ENCODE assay signal across 8 cellular contexts in genomic region chr6:33314943-33315752, GRCh38. TPM values are rescaled to one million over a fixed set of nuclear protein-coding genes. Genes with fewer than 3 reads are reported as not detected.
DNase-seq lines count a peak whose midpoint lies in the region; ATAC-seq, FAIRE-seq and TF ChIP-seq lines count a peak whose summit lies in the region.

No MANE protein-coding gene starts in this region.

- no peaks in the 10 kb centered on the region for H3K9me3 ChIP-seq in CD8-positive, alpha-beta T cell (ENCODE audit: low read length)
- H3K9me3 ChIP-seq in GM12878 (replicated peaks; ENCODE audit: control insufficient read depth, insufficient read depth, low read length), result no peaks in the 10 kb centered on the region

- no peak overlapping the region for H2AFZ ChIP-seq in KMS-11 (ENCODE audit: low read depth)
- peak overlapping the region; percentile 34 for H2AFZ ChIP-seq in GM12878 (ENCODE audit: control insufficient read depth, low read depth, low read length)

- SMC1A ChIA-PET in GM12878 (lab: Charles Lee; ENCODE audit: uncharacterized antibody, unreplicated experiment), result interaction anchor here (1.0 to 1.2 kb wide), 2 partner anchors 8 to 76 kb away, joined by 3 to 4 read pairs; no protein-coding TSS in a partner anchor

- no TSS peak for BruUV-seq in GM12878 (replicated peaks; lab: Mats Ljungman, UMichigan)

- no peak for FAIRE-seq in GM12878 (lab: Jason Lieb, UNC)

- peak overlapping the region; percentile 100 for H3K4me3 ChIP-seq in CD8-positive, alpha-beta T cell (ENCODE audit: low read depth, low read length)
- H3K4me3 ChIP-seq in KMS-11 (IDR thresholded peaks at IDR 0.05; ENCODE audit: insufficient read depth, low read depth, low read length) (no peak overlapping the region), GM12878 (peak overlapping the region; percentile 99)

- WGBS in GM12878 (ENCODE audit: insufficient coverage, insufficient replicate concordance, low lambda C conversion rate, missing lambda C conversion rate), result 59% methylated on average over 45 of the region's 47 CpGs

- no peak for TF ChIP-seq POLR2A in GM12878 (IDR thresholded peaks at IDR 0.05; ENCODE audit: low read depth, low read length)

- peaks cover 26% of the 10 kb centered on the region for H3K79me2 ChIP-seq in KMS-11 (ENCODE audit: insufficient read depth, low read depth)
- peaks cover 55% of the 10 kb centered on the region for H3K79me2 ChIP-seq in GM12878 (ENCODE audit: control insufficient read depth, insufficient read depth, low read length)

- H3K4me2 ChIP-seq in KMS-11 (peak overlapping the region; percentile 88), GM12878 (ENCODE audit: control insufficient read depth, insufficient read depth) (peak overlapping the region; percentile 67)

- TF ChIP-seq CTCF in CD8-positive, alpha-beta T cell (IDR thresholded peaks at IDR 0.05), result no peak
- TF ChIP-seq CTCF in KMS-11 (conservative IDR thresholded peaks at IDR 0.05; ENCODE audit: low read depth, low read length) (no peak), GM12878 (IDR thresholded peaks at IDR 0.05 in 2 of 3, conservative IDR thresholded peaks at IDR 0.05 in 1 of 3; ENCODE audit: control insufficient read depth in 2 of 3, extremely low read depth in 1 of 3, insufficient read depth in 1 of 3, low read depth in 3 of 3, low read length in 3 of 3) (no peak), omental fat pad (IDR thresholded peaks at IDR 0.05) (no peak)

- no peak for TF ChIP-seq EP300 in GM12878 (IDR thresholded peaks at IDR 0.05; ENCODE audit: borderline replicate concordance in 1 of 2, control insufficient read depth in 1 of 2, low read depth in 2 of 2, low read length in 2 of 2)

- H3K27ac Mint-ChIP-seq in CD8-positive, alpha-beta T cell, result peak overlapping the region; percentile 97

- peaks cover 73% of the 10 kb centered on the region for H3K4me1 Mint-ChIP-seq in CD8-positive, alpha-beta T cell (ENCODE audit: low read depth)

- peak overlapping the region; percentile 86 for H3K27ac ChIP-seq in CD8-positive, alpha-beta T cell (ENCODE audit: low read depth, low read length)
- H3K27ac ChIP-seq in KMS-11 (peak overlapping the region; percentile 84), GM12878 (ENCODE audit: control insufficient read depth, insufficient read depth) (peak overlapping the region; percentile 96), temporal lobe (ENCODE audit: low read depth, low read length) (peak overlapping the region; percentile 87)

- H3K36me3 ChIP-seq in CD8-positive, alpha-beta T cell (ENCODE audit: insufficient read depth, low read length), result peaks cover 16% of the 10 kb centered on the region
- H3K36me3 ChIP-seq in KMS-11 (ENCODE audit: insufficient read depth), result no peaks in the 10 kb centered on the region; the same call in 1 of the 2 replicates
- H3K36me3 ChIP-seq in GM12878 (ENCODE audit: control insufficient read depth in 2 of 2, insufficient read depth in 2 of 2, low read length in 1 of 2), result peaks cover 5 to 8% of the 10 kb centered on the region in 2 experiments; a peak in 3 of 4 replicates

- RAD21 ChIA-PET in GM12878 (lab: Charles Lee; ENCODE audit: unreplicated experiment), result no interaction called here

- CTCF ChIA-PET in CD8-positive, alpha-beta T cell (lab: Charles Lee), result interaction anchor here (4.4 kb wide), 1 partner anchor 30 kb away, joined by 40 read pairs; no protein-coding TSS in a partner anchor
- CTCF ChIA-PET in GM12878 (lab: Yijun Ruan, JAX), result interaction anchor here (0.5 to 0.8 kb wide), 2 partner anchors 22 to 29 kb away, joined by 3 read pairs; no protein-coding TSS in a partner anchor

- ATAC-seq in CD8-positive, alpha-beta T cell, result no peak
- ATAC-seq in GM12878, result peak; percentile 20
- ATAC-seq in omental fat pad (ENCODE audit: low FRiP score), result no peak

- H3K4me1 ChIP-seq in CD8-positive, alpha-beta T cell (ENCODE audit: insufficient read depth, low read length), result peaks cover 59% of the 10 kb centered on the region
- H3K4me1 ChIP-seq in KMS-11 (ENCODE audit: low read depth, poor library complexity, severe bottlenecking) (peaks cover 46% of the 10 kb centered on the region), GM12878 (ENCODE audit: control insufficient read depth, insufficient read depth, low read length) (peaks cover 25% of the 10 kb centered on the region)

- peak overlapping the region; percentile 72; the same call in 1 of the 2 replicates for H3K9ac ChIP-seq in KMS-11
- peak overlapping the region; percentile 24; the same call in 1 of the 2 replicates for H3K9ac ChIP-seq in GM12878 (ENCODE audit: control insufficient read depth, insufficient read depth, low read length)

- H3K36me3 Mint-ChIP-seq in CD8-positive, alpha-beta T cell, result peaks cover 56% of the 10 kb centered on the region

- intact Hi-C loops in CD8-positive, alpha-beta T cell (cut with DNase I, micrococcal nuclease), result loop anchor here (1.0 to 10.0 kb wide), 10 partner anchors 8 to 1120 kb away; partner anchors contain the start of genes GPSM3 (in 1 of the 2), HSD17B8 (in 1 of the 2), KIFC1 (in 1 of the 2) and PBX2 (in 1 of the 2)
- intact Hi-C loops in GM12878 (cut with micrococcal nuclease; ENCODE audit: unreplicated experiment), result loop anchor here (1.0 to 5.0 kb wide), 3 partner anchors 16 to 102 kb away; partner anchors contain the start of genes B3GALT4 and CUTA

- POLR2A ChIA-PET in CD8-positive, alpha-beta T cell (lab: Charles Lee), result interaction anchor here (0.9 to 1.4 kb wide), 2 partner anchors 30 to 343 kb away, joined by 3 read pairs; no protein-coding TSS in a partner anchor
- POLR2A ChIA-PET in GM12878 (lab: Charles Lee), result no interaction called here

- DNase-seq in CD8-positive, alpha-beta T cell, result no peak
- no peak for DNase-seq in GM12878 (ENCODE audit: low read depth, low spot score)
- peak; percentile 37 for DNase-seq in kidney tubule cell (ENCODE audit: low spot score)
- DNase-seq in omental fat pad (ENCODE audit: low spot score), result no peak
- no peak for DNase-seq in cortex of kidney (lab: John Stamatoyannopoulos, UW)
- DNase-seq in NCI-H2196 treated with DMSO at 0.1 percent for 48 hours (lab: John Stamatoyannopoulos, UW; ENCODE audit: unreplicated experiment), result no peak

- in situ Hi-C loops in GM12878 (cut with MboI), result no loop called here

- H3K4me3 Mint-ChIP-seq in CD8-positive, alpha-beta T cell, result peak overlapping the region; percentile 98

- no peak for TF ChIP-seq RAD21 in GM12878 (IDR thresholded peaks at IDR 0.05; ENCODE audit: insufficient read depth, low read depth, low read length)

- H3K27me3 Mint-ChIP-seq in CD8-positive, alpha-beta T cell (ENCODE audit: low read depth), result no peaks in the 10 kb centered on the region

- no peaks in the 10 kb centered on the region for H3K27me3 ChIP-seq in CD8-positive, alpha-beta T cell (ENCODE audit: insufficient read depth, low read length)
- H3K27me3 ChIP-seq in KMS-11 (ENCODE audit: insufficient read depth, low read depth) (no peaks in the 10 kb centered on the region), GM12878 (replicated peaks in 1 of 2; ENCODE audit: control insufficient read depth in 2 of 2, insufficient read depth in 2 of 2, low read length in 1 of 2) (no peaks in the 10 kb centered on the region)

- H4K20me1 ChIP-seq in KMS-11 (ENCODE audit: insufficient read depth) (no peaks in the 10 kb centered on the region), GM12878 (ENCODE audit: control insufficient read depth, insufficient read depth) (no peaks in the 10 kb centered on the region)

- no peaks in the 10 kb centered on the region for H3K9me3 Mint-ChIP-seq in CD8-positive, alpha-beta T cell

RNA-seq across cellular contexts. Expression of gene TAPBP, which starts 1.3 kb away (rescaled TPM):
- 100 to 1,000 TPM; 246 TPM for total RNA-seq in CD8-positive, alpha-beta T cell
- total RNA-seq in GM12878 (2013; cell fraction: nucleolus; rRNA removed), result 335 and 353 TPM in 2 replicates
- total RNA-seq in GM12878 (2014; rRNA removed) (107 and 118 TPM in 2 replicates), GM12878 (2014; rRNA removed; fragmentation: Illumina TruSeq; extraction: Trizol) (44.0 and 46.7 TPM in 2 replicates), GM12878 (2021) (210 and 219 TPM in 2 replicates), temporal lobe (17.5 TPM), omental fat pad (10 to 100 TPM; 50.2 to 90.5 (median 69.1) TPM)
- 42.0 TPM for polyA plus RNA-seq in GM12878 (2011; ENCODE audit: low read depth)
- polyA plus RNA-seq in GM12878 (2011; rRNA removed) (20.7 and 40.7 TPM in 2 replicates), GM12878 (2014; fragmentation: Illumina TruSeq; extraction: Trizol) (35.4 and 49.4 TPM in 2 replicates), GM12878 (2014; fragmentation: Nextera tagmentation; extraction: Ambion mirVana) (10 to 100 TPM; 14.6 to 30.0 TPM), GM12878 (2014; rRNA removed) (108 and 138 TPM in 2 replicates), GM12878 (2016; fragmentation: Nextera tagmentation; extraction: Ambion mirVana) (100 to 1,000 TPM; 107 TPM)
- 47.6 and 47.9 TPM in 2 replicates for polyA plus RNA-seq in GM12878 (2011; cell fraction: cytosol; rRNA removed)
- 94.4 and 126 TPM in 2 replicates for polyA plus RNA-seq in GM12878 (2011; cell fraction: nucleus; rRNA removed)
- 74.5 and 97.1 TPM in 2 replicates for polyA plus RNA-seq in GM12878 (2012)
- polyA minus RNA-seq in GM12878 (2011; rRNA and poly(A)+ RNA removed), result 29.7 and 48.2 TPM in 2 replicates
- 72.3 and 73.2 TPM in 2 replicates for polyA minus RNA-seq in GM12878 (2011; cell fraction: cytosol; rRNA and poly(A)+ RNA removed)
- polyA minus RNA-seq in GM12878 (2011; cell fraction: nucleus; rRNA and poly(A)+ RNA removed), result 34.7 and 65.7 TPM in 2 replicates

RNA-seq across cellular contexts. Expression of gene ZBTB22, which starts 2.4 kb away (rescaled TPM):
- total RNA-seq in CD8-positive, alpha-beta T cell, result 1 to 10 TPM; 8.8 to 9.3 TPM
- total RNA-seq in GM12878 (2013; cell fraction: nucleolus; rRNA removed), result 10.5 and 11.6 TPM in 2 replicates
- total RNA-seq in GM12878 (2014; rRNA removed) (8.9 and 9.3 TPM in 2 replicates), GM12878 (2014; rRNA removed; fragmentation: Illumina TruSeq; extraction: Trizol) (5.9 and 6.2 TPM in 2 replicates), GM12878 (2021) (9.7 and 12.0 TPM in 2 replicates), temporal lobe (20.7 TPM), omental fat pad (10 to 100 TPM; 10.7 to 15.3 (median 11.6) TPM)
- 3.1 TPM for polyA plus RNA-seq in GM12878 (2011; ENCODE audit: low read depth)
- polyA plus RNA-seq in GM12878 (2011; rRNA removed) (3.2 and 5.1 TPM in 2 replicates), GM12878 (2014; fragmentation: Illumina TruSeq; extraction: Trizol) (3.8 and 4.4 TPM in 2 replicates), GM12878 (2014; fragmentation: Nextera tagmentation; extraction: Ambion mirVana) (under 1 TPM; 0.11 to 0.62 TPM), GM12878 (2014; rRNA removed) (9.8 and 9.9 TPM in 2 replicates), GM12878 (2016; fragmentation: Nextera tagmentation; extraction: Ambion mirVana) (1 to 10 TPM; 4.1 to 4.5 TPM)
- polyA plus RNA-seq in GM12878 (2011; cell fraction: cytosol; rRNA removed), result 6.4 and 8.8 TPM in 2 replicates
- 10.1 and 12.3 TPM in 2 replicates for polyA plus RNA-seq in GM12878 (2011; cell fraction: nucleus; rRNA removed)
- 9.9 and 10.8 TPM in 2 replicates for polyA plus RNA-seq in GM12878 (2012)
- polyA minus RNA-seq in GM12878 (2011; rRNA and poly(A)+ RNA removed), result 7.5 and 12.0 TPM in 2 replicates
- 3.1 and 3.7 TPM in 2 replicates for polyA minus RNA-seq in GM12878 (2011; cell fraction: cytosol; rRNA and poly(A)+ RNA removed)
- polyA minus RNA-seq in GM12878 (2011; cell fraction: nucleus; rRNA and poly(A)+ RNA removed), result 5.7 and 6.2 TPM in 2 replicates

RNA-seq across cellular contexts. Expression of gene DAXX, which starts 7.6 kb away (rescaled TPM):
- 10 to 100 TPM; 13.7 to 14.2 TPM for total RNA-seq in CD8-positive, alpha-beta T cell
- 19.1 and 32.6 TPM in 2 replicates for total RNA-seq in GM12878 (2013; cell fraction: nucleolus; rRNA removed)
- total RNA-seq in GM12878 (2014; rRNA removed) (57.0 and 65.9 TPM in 2 replicates), GM12878 (2014; rRNA removed; fragmentation: Illumina TruSeq; extraction: Trizol) (43.6 and 49.6 TPM in 2 replicates), GM12878 (2021) (55.8 and 57.6 TPM in 2 replicates), temporal lobe (13.3 TPM), omental fat pad (10 to 100 TPM; 33.4 to 65.2 (median 42.5) TPM)
- polyA plus RNA-seq in GM12878 (2011; ENCODE audit: low read depth), result 27.1 TPM
- polyA plus RNA-seq in GM12878 (2011; rRNA removed) (13.0 and 24.2 TPM in 2 replicates), GM12878 (2014; fragmentation: Illumina TruSeq; extraction: Trizol) (72.6 and 74.4 TPM in 2 replicates), GM12878 (2014; fragmentation: Nextera tagmentation; extraction: Ambion mirVana) (10 to 100 TPM; 30.3 to 56.8 TPM), GM12878 (2014; rRNA removed) (40.2 and 56.0 TPM in 2 replicates), GM12878 (2016; fragmentation: Nextera tagmentation; extraction: Ambion mirVana) (100 to 1,000 TPM in 1 of 2 experiments, 10 to 100 TPM in 1; 83.1 to 100 TPM)
- polyA plus RNA-seq in GM12878 (2011; cell fraction: cytosol; rRNA removed), result 20.2 and 23.6 TPM in 2 replicates
- 67.0 and 76.3 TPM in 2 replicates for polyA plus RNA-seq in GM12878 (2011; cell fraction: nucleus; rRNA removed)
- 46.1 and 71.7 TPM in 2 replicates for polyA plus RNA-seq in GM12878 (2012)
- 9.0 and 10.3 TPM in 2 replicates for polyA minus RNA-seq in GM12878 (2011; rRNA and poly(A)+ RNA removed)
- polyA minus RNA-seq in GM12878 (2011; cell fraction: cytosol; rRNA and poly(A)+ RNA removed), result 6.8 and 7.2 TPM in 2 replicates
- 21.2 and 31.3 TPM in 2 replicates for polyA minus RNA-seq in GM12878 (2011; cell fraction: nucleus; rRNA and poly(A)+ RNA removed)

RNA-seq across cellular contexts. Expression of gene RGL2, which starts 16.4 kb away (rescaled TPM):
- total RNA-seq in CD8-positive, alpha-beta T cell, result 10 to 100 TPM; 28.8 to 29.7 TPM
- total RNA-seq in GM12878 (2013; cell fraction: nucleolus; rRNA removed), result 38.8 and 43.0 TPM in 2 replicates
- total RNA-seq in GM12878 (2014; rRNA removed) (7.1 and 7.2 TPM in 2 replicates), GM12878 (2014; rRNA removed; fragmentation: Illumina TruSeq; extraction: Trizol) (5.7 and 6.9 TPM in 2 replicates), GM12878 (2021) (17.8 and 21.2 TPM in 2 replicates), temporal lobe (19.2 TPM), omental fat pad (10 to 100 TPM; 28.7 to 81.2 (median 41.7) TPM)
- polyA plus RNA-seq in GM12878 (2011; ENCODE audit: low read depth), result 10.6 TPM
- polyA plus RNA-seq in GM12878 (2011; rRNA removed) (11.4 and 15.5 TPM in 2 replicates), GM12878 (2014; fragmentation: Illumina TruSeq; extraction: Trizol) (5.2 and 9.0 TPM in 2 replicates), GM12878 (2014; fragmentation: Nextera tagmentation; extraction: Ambion mirVana) (1 to 10 TPM in 1 of 2 experiments, under 1 TPM in 1; 0.84 to 2.7 TPM), GM12878 (2014; rRNA removed) (14.5 and 18.1 TPM in 2 replicates), GM12878 (2016; fragmentation: Nextera tagmentation; extraction: Ambion mirVana) (1 to 10 TPM; 5.2 to 6.5 TPM)
- 9.6 and 13.7 TPM in 2 replicates for polyA plus RNA-seq in GM12878 (2011; cell fraction: cytosol; rRNA removed)
- 269 and 282 TPM in 2 replicates for polyA plus RNA-seq in GM12878 (2011; cell fraction: nucleus; rRNA removed)
- 20.2 and 22.4 TPM in 2 replicates for polyA plus RNA-seq in GM12878 (2012)
- 6.0 and 19.5 TPM in 2 replicates for polyA minus RNA-seq in GM12878 (2011; rRNA and poly(A)+ RNA removed)
- polyA minus RNA-seq in GM12878 (2011; cell fraction: cytosol; rRNA and poly(A)+ RNA removed), result 4.0 and 4.7 TPM in 2 replicates
- polyA minus RNA-seq in GM12878 (2011; cell fraction: nucleus; rRNA and poly(A)+ RNA removed), result 38.9 and 53.4 TPM in 2 replicates

RNA-seq across cellular contexts. Expression of gene PFDN6, which starts 25.7 kb away (rescaled TPM):
- 10 to 100 TPM in 1 of 2 experiments, 1 to 10 TPM in 1; 9.4 to 11.2 TPM for total RNA-seq in CD8-positive, alpha-beta T cell
- total RNA-seq in GM12878 (2013; cell fraction: nucleolus; rRNA removed), result 15.0 and 16.1 TPM in 2 replicates
- total RNA-seq in GM12878 (2014; rRNA removed) (110 and 131 TPM in 2 replicates), GM12878 (2014; rRNA removed; fragmentation: Illumina TruSeq; extraction: Trizol) (134 and 141 TPM in 2 replicates), GM12878 (2021) (87.8 and 91.8 TPM in 2 replicates), temporal lobe (14.3 TPM), omental fat pad (10 to 100 TPM; 16.0 to 30.8 (median 23.1) TPM)
- 149 TPM for polyA plus RNA-seq in GM12878 (2011; ENCODE audit: low read depth)
- polyA plus RNA-seq in GM12878 (2011; rRNA removed) (73.4 and 83.5 TPM in 2 replicates), GM12878 (2014; fragmentation: Illumina TruSeq; extraction: Trizol) (168 and 182 TPM in 2 replicates), GM12878 (2014; fragmentation: Nextera tagmentation; extraction: Ambion mirVana) (1 to 10 TPM; 3.1 to 5.7 TPM), GM12878 (2014; rRNA removed) (164 and 165 TPM in 2 replicates), GM12878 (2016; fragmentation: Nextera tagmentation; extraction: Ambion mirVana) (10 to 100 TPM; 27.7 to 35.7 TPM)
- 37.7 and 46.6 TPM in 2 replicates for polyA plus RNA-seq in GM12878 (2011; cell fraction: cytosol; rRNA removed)
- polyA plus RNA-seq in GM12878 (2011; cell fraction: nucleus; rRNA removed), result 53.0 and 60.5 TPM in 2 replicates
- 83.0 and 98.2 TPM in 2 replicates for polyA plus RNA-seq in GM12878 (2012)
- polyA minus RNA-seq in GM12878 (2011; rRNA and poly(A)+ RNA removed), result 20.4 and 20.6 TPM in 2 replicates
- 10.8 and 12.3 TPM in 2 replicates for polyA minus RNA-seq in GM12878 (2011; cell fraction: cytosol; rRNA and poly(A)+ RNA removed)
- polyA minus RNA-seq in GM12878 (2011; cell fraction: nucleus; rRNA and poly(A)+ RNA removed), result 25.8 and 32.7 TPM in 2 replicates
